19 cellular contexts compared by ENCODE assay signal in genomic region chr1:32907435-32907834, GRCh38. TPM values are rescaled to one million over a fixed set of nuclear protein-coding genes. Genes with fewer than 3 reads are reported as not detected.
A peak's percentile ranks its signal among the peaks of the same experiment; 100 is the strongest.
DNase-seq lines count a peak whose midpoint lies in the region; ATAC-seq and TF ChIP-seq lines count a peak whose summit lies in the region.
"Had no signal": no experiment of that assay in that cellular context is flagged by ENCODE, and none has a peak within 500 bp of the region (broad histone marks: within the 10 kb centered on the region; RNA-seq: fewer than 3 reads in every experiment).

No MANE protein-coding gene starts in this region.

- H3K27ac ChIP-seq in 22Rv1: peak overlapping the region; percentile 89
- H3K27ac ChIP-seq in VCaP: peak overlapping the region; percentile 14; the same call in 1 of the 2 replicates
- H3K27ac ChIP-seq in aorta (ENCODE audit: low read depth in 1 of 2, low read length in 2 of 2): no peak overlapping the region
- H3K27ac ChIP-seq: HL-60, ovary, skin epidermis had no signal

- intact Hi-C loops in aorta (cut with DNase I): no loop called here

- in situ Hi-C loops in GM13977 (cut with MboI; ENCODE audit: low pct_unique_long_range_greater_than_20kb, low sequenced_read_pairs, unreplicated experiment): no loop called here

- ATAC-seq in aorta (ENCODE audit: low FRiP score): no peak
- ATAC-seq: esophagus mucosa, left lobe of liver, Panc1 had no signal

- 15 to 23% methylated on average over 4 of the region's 4 CpGs for WGBS in aorta, 2 donors

- H3K36me3 ChIP-seq in aorta (ENCODE audit: control insufficient read depth in 1 of 2, insufficient read depth in 2 of 2, low read length in 1 of 2): no peaks in the 10 kb centered on the region
- H3K36me3 ChIP-seq: ovary had no signal

- H3K4me3 ChIP-seq in aorta (ENCODE audit: low read length in 2 of 2): no peak overlapping the region
- H3K4me3 ChIP-seq: ovary, skin epidermis had no signal

- no peaks in the 10 kb centered on the region for H3K9me3 ChIP-seq in aorta (ENCODE audit: control insufficient read depth, low read length)
- H3K9me3 ChIP-seq: ovary had no signal

- TF ChIP-seq CTCF in 22Rv1 (IDR thresholded peaks at IDR 0.05) (no peak), GM13977 (IDR thresholded peaks at IDR 0.05; ENCODE audit: extremely low read depth, insufficient read depth, missing control alignments) (no peak), VCaP (conservative IDR thresholded peaks at IDR 0.05) (no peak)

- DNase-seq in GM13977 (ENCODE audit: low spot score): peak; percentile 2
- DNase-seq in hepatic stellate cell (ENCODE audit: low spot score): peak; percentile 64
- DNase-seq in activated T-cell treated with anti-CD3 and anti-CD28 coated beads, Interleukin-2, amount 50 U/mL, for 48 hours: no peak
- no peak for DNase-seq in iPS-NIHi11 (ENCODE audit: low spot score)
- no peak for DNase-seq in aorta
- no peak for DNase-seq in central memory CD4-positive, alpha-beta T cell
- DNase-seq: activated CD4-positive, alpha-beta memory T cell treated with anti-CD3 and anti-CD28 coated beads, Interleukin-2, amount 10 ng/mL, durations not matched to agents 7 days and 5 days; cortex of kidney; NCI-H1436; NCI-H510A; ovary had no signal

- no peaks in the 10 kb centered on the region for H3K4me1 ChIP-seq in aorta (ENCODE audit: control insufficient read depth in 1 of 2, insufficient read depth in 2 of 2, low read length in 2 of 2)

- no peaks in the 10 kb centered on the region for H3K27me3 ChIP-seq in aorta (ENCODE audit: control insufficient read depth in 1 of 2, insufficient read depth in 2 of 2, low read length in 1 of 2)
- H3K27me3 ChIP-seq: ovary had no signal

RNA-seq across cellular contexts. Expression of gene TMEM54, which starts 6.2 kb away (rescaled TPM):
- 10 to 100 TPM; 21.1 to 23.8 TPM for total RNA-seq in aorta
- polyA plus RNA-seq in aorta: 10 to 100 TPM; 25.3 to 77.5 TPM
- total RNA-seq: activated CD4-positive, alpha-beta memory T cell treated with anti-CD3 and anti-CD28 coated beads, Interleukin-2, amount 10 ng/mL, durations not matched to agents 7 days and 5 days had no signal

RNA-seq across cellular contexts. Expression of gene HPCA, which starts 21.1 kb away (rescaled TPM):
- total RNA-seq in aorta: under 1 TPM in 1 of 2 donors, not detected in 1; 0.51 TPM
- polyA plus RNA-seq in aorta: under 1 TPM in 1 of 2 donors, not detected in 1; 0.90 TPM
- total RNA-seq: esophagus mucosa, left lobe of liver, urinary bladder had no signal

RNA-seq across cellular contexts. Expression of gene FNDC5, which starts 36.7 kb away (rescaled TPM):
- total RNA-seq in aorta: 10 to 100 TPM in 1 of 2 donors, 1 to 10 TPM in 1; 5.6 to 17.6 TPM
- polyA plus RNA-seq in aorta: 10 to 100 TPM in 1 of 2 donors, 1 to 10 TPM in 1; 8.1 to 11.7 TPM
- total RNA-seq: activated CD4-positive, alpha-beta memory T cell treated with anti-CD3 and anti-CD28 coated beads, Interleukin-2, amount 10 ng/mL, durations not matched to agents 7 days and 5 days; esophagus mucosa had no signal

RNA-seq across cellular contexts. Expression of gene RNF19B, which starts 57.2 kb away (rescaled TPM):
- 10 to 100 TPM; 25.5 to 51.5 TPM for total RNA-seq in aorta
- polyA plus RNA-seq in aorta: 10 to 100 TPM; 13.8 to 16.4 TPM

Comparison
In these comparisons a context has a peak if more than half of its experiments do, and no peak if none do; other contexts are left out.
1. H3K27ac ChIP-seq: peak in 22Rv1 (single experiment) and VCaP (single experiment); none in aorta (0 of 2).
2. DNase-seq: peak in GM13977 (single experiment) and hepatic stellate cell (single experiment); none in activated T-cell treated with anti-CD3 and anti-CD28 coated beads, Interleukin-2, amount 50 U/mL, for 48 hours (0 of 2), iPS-NIHi11 (single experiment), aorta (0 of 2) and central memory CD4-positive, alpha-beta T cell (single experiment).